27 cellular contexts compared by ENCODE assay signal in the genomic region with DNA sequence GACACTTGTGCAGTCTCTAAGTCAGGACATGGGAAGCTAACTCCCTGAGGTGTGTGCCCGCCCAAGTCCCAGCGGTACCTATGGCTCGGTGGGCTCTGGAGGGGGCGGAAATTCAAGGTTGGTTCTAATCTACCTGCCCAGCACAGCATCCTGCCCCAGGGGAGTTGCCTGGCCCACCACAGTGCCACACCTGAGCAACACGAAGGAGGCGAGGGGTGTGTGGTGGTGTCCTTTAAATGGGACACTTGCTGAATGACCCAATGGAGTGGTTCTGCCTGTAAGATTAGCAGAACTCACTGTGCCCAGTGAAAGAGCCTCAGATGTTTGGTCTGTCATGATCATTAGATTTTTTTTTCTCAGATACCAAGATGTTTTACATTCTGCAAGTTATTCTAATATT.
"Had no signal": no experiment of that assay in that cellular context is flagged by ENCODE, and none has a peak within 500 bp of the region (broad histone marks: within the 10 kb centered on the region; RNA-seq: fewer than 3 reads in every experiment).

No MANE protein-coding gene starts in this region.

- H3K4me3 ChIP-seq: breast epithelium, coronary artery, gastroesophageal sphincter, hepatocyte, mucosa of descending colon, skin epidermis, vagina had no signal

- DNase-seq: activated CD4-positive, alpha-beta memory T cell treated with anti-CD3 and anti-CD28 coated beads for 36 hours; activated CD4-positive, alpha-beta T cell treated with anti-CD3 and anti-CD28 coated beads, Interleukin-2, amount 10 ng/mL, durations not matched to agents 24 days and 14 days; activated CD4-positive, CD25-positive, alpha-beta regulatory T cell treated with anti-CD3 and anti-CD28 coated beads, Interleukin-2, amount 50 U/mL, for 72 hours; activated CD8-positive, alpha-beta memory T cell treated with anti-CD3 and anti-CD28 coated beads, Interleukin-2, amount 50 U/mL, for 4 hours; activated gamma-delta T cell; activated naive CD4-positive, alpha-beta T cell treated with anti-CD3 and anti-CD28 coated beads, Interleukin-2, amount 10 ng/mL, durations not matched to agents 7 days and 5 days; activated T-cell treated with anti-CD3 and anti-CD28 coated beads, Interleukin-2, amount 50 U/mL, for 24 hours; amniotic stem cell; effector memory CD8-positive, alpha-beta T cell; erythroblast; islet precursor cell; left cardiac atrium; left ventricle myocardium superior; mucosa of descending colon; stimulated activated CD4-positive, alpha-beta T cell treated with anti-CD3 and anti-CD28 coated beads, Interleukin-12 subunit alpha, Interleukin-12 subunit beta, amount 100 ng/mL, for 4 hours; stimulated activated CD4-positive, alpha-beta T cell treated with anti-CD3 and anti-CD28 coated beads, Interleukin-4, amount 100 ng/mL, for 1 hour; T-helper 9 cell had no signal

- H3K4me2 ChIP-seq: hepatocyte had no signal

- H3K4me1 ChIP-seq: breast epithelium, gastroesophageal sphincter, vagina had no signal

- ATAC-seq: effector memory CD8-positive, alpha-beta T cell; gastroesophageal sphincter; left cardiac atrium; left ventricle myocardium superior; mucosa of descending colon; natural killer cell treated with Interleukin-12 subunit alpha and Interleukin-12 subunit beta and Interleukin-15 and Interleukin-18, amount 100 ng/mL, for 72 hours; sciatic nerve had no signal

- H2AFZ ChIP-seq: hepatocyte had no signal

- H3K9me3 ChIP-seq: gastroesophageal sphincter, mucosa of descending colon, neutrophil, vagina had no signal

- H3K27ac ChIP-seq: breast epithelium, coronary artery, gastroesophageal sphincter, hepatocyte, neutrophil, vagina had no signal

- H3K27me3 ChIP-seq: breast epithelium, gastroesophageal sphincter, hepatocyte, neutrophil, vagina had no signal

- FAIRE-seq: TTC549 had no signal

- H3K79me2 ChIP-seq: hepatocyte had no signal
